Comparison of ENCODE assay signal across 6 cellular contexts in genomic region chr1:155003227-155003765, GRCh38. TPM values are rescaled to one million over a fixed set of nuclear protein-coding genes. Genes with fewer than 3 reads are reported as not detected.
A peak's percentile ranks its signal among the peaks of the same experiment; 100 is the strongest.
DNase-seq lines count a peak whose midpoint lies in the region; ATAC-seq, FAIRE-seq and TF ChIP-seq lines count a peak whose summit lies in the region.

No MANE protein-coding gene starts in this region.

- H3K9me3 Mint-ChIP-seq in activated T-cell treated with anti-CD3 and anti-CD28 coated beads, Interleukin-2, amount 50 U/mL, for 4 hours: no peaks in the 10 kb centered on the region
- peaks cover 0 to 2% (median 0%) of the 10 kb centered on the region in 11 donors for H3K9me3 Mint-ChIP-seq in naive thymus-derived CD4-positive, alpha-beta T cell

- no peak for FAIRE-seq in GM12878 (lab: Jason Lieb, UNC)

- RAD21 ChIA-PET in GM12878 (lab: Charles Lee; ENCODE audit: unreplicated experiment): interaction anchor here (1.1 to 3.3 kb wide), 4 partner anchors 12 to 82 kb away, joined by 4 to 14 read pairs (median 4); partner anchors contain the start of gene PBXIP1

- 0 out of 2 replicates have a peak, but pooled peaks cover 3% of the 10 kb centered on the region for H4K20me1 ChIP-seq in GM12878 (ENCODE audit: control insufficient read depth, insufficient read depth)

- no peak for TF ChIP-seq RAD21 in GM12878 (IDR thresholded peaks at IDR 0.05; ENCODE audit: insufficient read depth, low read depth, low read length)

- no peaks in the 10 kb centered on the region for H3K27me3 Mint-ChIP-seq in activated T-cell treated with anti-CD3 and anti-CD28 coated beads, Interleukin-2, amount 50 U/mL, for 4 hours (ENCODE audit: low read depth)
- no peaks in the 10 kb centered on the region for H3K27me3 Mint-ChIP-seq in naive thymus-derived CD4-positive, alpha-beta T cell

- peaks cover 57% of the 10 kb centered on the region for H3K79me2 ChIP-seq in GM12878 (ENCODE audit: control insufficient read depth, insufficient read depth, low read length)

- intact Hi-C loops in GM12878 (cut with micrococcal nuclease; ENCODE audit: unreplicated experiment): loop anchor here (2.0 to 5.0 kb wide), 2 partner anchors 14 to 41 kb away; partner anchors contain the start of gene PYGO2
- intact Hi-C loops in naive thymus-derived CD4-positive, alpha-beta T cell (cut with micrococcal nuclease): loop anchor here (2.0 to 10.0 kb wide), 4 partner anchors 59 to 1502 kb away; partner anchors contain the start of genes ATP8B2 (in 1 of the 2), EFNA4 (in 1 of the 2), MEF2D (in 1 of the 2) and PMVK (in 1 of the 2)

- peak overlapping the region; percentile 48; the same call in 1 of the 2 replicates for H2AFZ ChIP-seq in GM12878 (ENCODE audit: control insufficient read depth, low read depth, low read length)

- in situ Hi-C loops in GM12878 (cut with MboI): no loop called here

- peaks cover 49% of the 10 kb centered on the region for H3K4me1 Mint-ChIP-seq in activated T-cell treated with anti-CD3 and anti-CD28 coated beads, Interleukin-2, amount 50 U/mL, for 4 hours (ENCODE audit: low read depth)
- peaks cover 25 to 64% (median 50%) of the 10 kb centered on the region in 7 donors for H3K4me1 Mint-ChIP-seq in naive thymus-derived CD4-positive, alpha-beta T cell

- peaks cover 1% of the 10 kb centered on the region for H3K36me3 Mint-ChIP-seq in activated T-cell treated with anti-CD3 and anti-CD28 coated beads, Interleukin-2, amount 50 U/mL, for 4 hours (ENCODE audit: insufficient read depth)
- peaks cover 0 to 17% (median 0%) of the 10 kb centered on the region in 5 donors for H3K36me3 Mint-ChIP-seq in naive thymus-derived CD4-positive, alpha-beta T cell

- TSS peak; percentile 28 for BruUV-seq in GM12878 (replicated peaks; lab: Mats Ljungman, UMichigan)

- DNase-seq in activated T-cell treated with anti-CD3 and anti-CD28 coated beads, Interleukin-2, amount 50 U/mL, for 4 hours: no peak
- DNase-seq in activated T-cell treated with anti-CD3 and anti-CD28 coated beads for 4 hours (no peak), GM12878 (ENCODE audit: low read depth, low spot score) (no peak)
- DNase-seq in naive thymus-derived CD4-positive, alpha-beta T cell: peak in 1 of 9 donors; percentile 45

- H3K4me3 Mint-ChIP-seq in activated T-cell treated with anti-CD3 and anti-CD28 coated beads, Interleukin-2, amount 50 U/mL, for 4 hours: peak overlapping the region; percentile 91
- H3K4me3 Mint-ChIP-seq in naive thymus-derived CD4-positive, alpha-beta T cell: peak overlapping the region; percentile 92 to 99 (median 98)

- peak overlapping the region; percentile 85 for H3K9ac ChIP-seq in GM12878 (ENCODE audit: control insufficient read depth, insufficient read depth, low read length)

- peak overlapping the region; percentile 84 to 98 (median 95) for H3K27ac Mint-ChIP-seq in naive thymus-derived CD4-positive, alpha-beta T cell

- SMC1A ChIA-PET in GM12878 (lab: Charles Lee; ENCODE audit: uncharacterized antibody, unreplicated experiment): interaction anchor here (1.2 to 1.4 kb wide), 4 partner anchors 9 to 30 kb away, joined by 3 to 4 read pairs (median 4); no protein-coding TSS in a partner anchor

- no peaks in the 10 kb centered on the region for H3K27me3 ChIP-seq in GM12878 (replicated peaks in 1 of 2; ENCODE audit: control insufficient read depth in 2 of 2, insufficient read depth in 2 of 2, low read length in 1 of 2)
- H3K27me3 ChIP-seq in naive thymus-derived CD4-positive, alpha-beta T cell (ENCODE audit: control insufficient read depth in 2 of 2, insufficient read depth in 2 of 2, low read length in 2 of 2): no peaks in the 10 kb centered on the region

- H3K27ac ChIP-seq in GM12878 (ENCODE audit: control insufficient read depth, insufficient read depth): peak overlapping the region; percentile 91
- peak overlapping the region; percentile 83 for H3K27ac ChIP-seq in naive thymus-derived CD4-positive, alpha-beta T cell (ENCODE audit: low read depth, low read length)

- POLR2A ChIA-PET in GM12878 (lab: Charles Lee): interaction anchor here (0.8 to 1.9 kb wide), 7 partner anchors 15 to 59 kb away, joined by 3 to 8 read pairs (median 4); partner anchors contain the start of gene SHC1
- POLR2A ChIA-PET in naive thymus-derived CD4-positive, alpha-beta T cell (lab: Charles Lee): interaction anchor here (0.6 to 18.2 kb wide), 5 partner anchors 12 to 54 kb away, joined by 3 to 270 read pairs (median 5); partner anchors contain the start of genes FLAD1 and PYGO2

- H3K4me3 ChIP-seq in GM12878: peak overlapping the region; percentile 99
- peak overlapping the region; percentile 83 for H3K4me3 ChIP-seq in naive thymus-derived CD4-positive, alpha-beta T cell (ENCODE audit: low read length)

- TF ChIP-seq EP300 in GM12878 (IDR thresholded peaks at IDR 0.05; ENCODE audit: borderline replicate concordance in 1 of 2, control insufficient read depth in 1 of 2, low read depth in 2 of 2, low read length in 2 of 2): no peak

- no peaks in the 10 kb centered on the region; a peak in 1 of 4 replicates for H3K36me3 ChIP-seq in GM12878 (ENCODE audit: control insufficient read depth in 2 of 2, insufficient read depth in 2 of 2, low read length in 1 of 2)
- peaks cover 0 to 8% (median 0%) of the 10 kb centered on the region in 3 experiments for H3K36me3 ChIP-seq in naive thymus-derived CD4-positive, alpha-beta T cell (ENCODE audit: control insufficient read depth in 2 of 3, insufficient read depth in 3 of 3, low read length in 3 of 3)

- WGBS in GM12878 (ENCODE audit: insufficient coverage, insufficient replicate concordance, low lambda C conversion rate, missing lambda C conversion rate): under 1% methylated on average over 25 of the region's 37 CpGs

- peak; percentile 44; the same call in 1 of the 2 replicates for TF ChIP-seq POLR2A in GM12878 (IDR thresholded peaks at IDR 0.05; ENCODE audit: low read depth, low read length)

- no peak for ATAC-seq in activated T-cell treated with anti-CD3 and anti-CD28 coated beads, Interleukin-2, amount 50 U/mL, for 4 hours
- ATAC-seq in GM12878 (no peak), GM21515 (IDR thresholded peaks at IDR 0.05; ENCODE audit: unreplicated experiment) (no peak), HG02852 (IDR thresholded peaks at IDR 0.05; ENCODE audit: unreplicated experiment) (no peak)
- ATAC-seq in naive thymus-derived CD4-positive, alpha-beta T cell: no peak

- peaks cover 38% of the 10 kb centered on the region for H3K4me1 ChIP-seq in GM12878 (ENCODE audit: control insufficient read depth, insufficient read depth, low read length)
- peaks cover 29 to 49% of the 10 kb centered on the region in 2 donors for H3K4me1 ChIP-seq in naive thymus-derived CD4-positive, alpha-beta T cell (ENCODE audit: control insufficient read depth in 2 of 2, insufficient read depth in 2 of 2, low read length in 2 of 2)

- H3K4me2 ChIP-seq in GM12878 (ENCODE audit: control insufficient read depth, insufficient read depth): peak overlapping the region; percentile 98

- CTCF ChIA-PET in GM12878 (lab: Yijun Ruan, JAX): interaction anchor here (0.8 to 2.1 kb wide), 2 partner anchors 14 to 19 kb away, joined by 5 to 18 read pairs; no protein-coding TSS in a partner anchor
- CTCF ChIA-PET in naive thymus-derived CD4-positive, alpha-beta T cell (lab: Charles Lee): interaction anchor here (1.2 to 17.9 kb wide), 2 partner anchors 11 to 30 kb away, joined by 5 to 291 read pairs; no protein-coding TSS in a partner anchor

- TF ChIP-seq CTCF in GM12878 (IDR thresholded peaks at IDR 0.05 in 2 of 3, conservative IDR thresholded peaks at IDR 0.05 in 1 of 3; ENCODE audit: control insufficient read depth in 2 of 3, extremely low read depth in 1 of 3, insufficient read depth in 1 of 3, low read depth in 3 of 3, low read length in 3 of 3): no peak

- H3K9me3 ChIP-seq in GM12878 (replicated peaks; ENCODE audit: control insufficient read depth, insufficient read depth, low read length): no peaks in the 10 kb centered on the region
- H3K9me3 ChIP-seq in naive thymus-derived CD4-positive, alpha-beta T cell (ENCODE audit: control insufficient read depth in 2 of 3, low read length in 3 of 3): no peaks in the 10 kb centered on the region

RNA-seq across cellular contexts. Expression of gene ZBTB7B, which starts 0.7 kb away (rescaled TPM):
- total RNA-seq in activated T-cell treated with anti-CD3 and anti-CD28 coated beads, Interleukin-2, amount 50 U/mL, for 4 hours: 10 to 100 TPM; 40.6 to 76.0 (median 52.2) TPM
- total RNA-seq in GM12878 (2013; cell fraction: nucleolus; rRNA removed): 35.3 and 35.9 TPM in 2 replicates
- total RNA-seq in GM12878 (2014; rRNA removed) (26.8 and 28.1 TPM in 2 replicates), GM12878 (2014; rRNA removed; fragmentation: Illumina TruSeq; extraction: Trizol) (13.1 and 13.4 TPM in 2 replicates), GM12878 (2021) (42.0 and 44.9 TPM in 2 replicates)
- polyA plus RNA-seq in GM12878 (2011; ENCODE audit: low read depth): 3.9 TPM
- polyA plus RNA-seq in GM12878 (2011; rRNA removed) (9.1 and 20.6 TPM in 2 replicates), GM12878 (2014; fragmentation: Illumina TruSeq; extraction: Trizol) (2.8 and 9.2 TPM in 2 replicates), GM12878 (2014; fragmentation: Nextera tagmentation; extraction: Ambion mirVana) (under 1 TPM; 0.11 to 0.13 TPM), GM12878 (2014; rRNA removed) (33.0 and 33.5 TPM in 2 replicates), GM12878 (2016; fragmentation: Nextera tagmentation; extraction: Ambion mirVana) (1 to 10 TPM; 2.6 to 3.1 TPM)
- polyA plus RNA-seq in GM12878 (2011; cell fraction: cytosol; rRNA removed): 34.7 and 44.3 TPM in 2 replicates
- polyA plus RNA-seq in GM12878 (2011; cell fraction: nucleus; rRNA removed): 81.0 and 98.7 TPM in 2 replicates
- polyA plus RNA-seq in GM12878 (2012): 20.8 and 23.8 TPM in 2 replicates
- 12.2 and 29.8 TPM in 2 replicates for polyA minus RNA-seq in GM12878 (2011; rRNA and poly(A)+ RNA removed)
- 14.4 and 19.2 TPM in 2 replicates for polyA minus RNA-seq in GM12878 (2011; cell fraction: cytosol; rRNA and poly(A)+ RNA removed)
- 14.1 and 24.6 TPM in 2 replicates for polyA minus RNA-seq in GM12878 (2011; cell fraction: nucleus; rRNA and poly(A)+ RNA removed)
- 100 to 1,000 TPM in 1 of 5 experiments, 10 to 100 TPM in 4; 42.7 to 139 (median 61.0) TPM for total RNA-seq in naive thymus-derived CD4-positive, alpha-beta T cell
- 1 to 10 TPM; 3.0 to 6.7 TPM for polyA plus RNA-seq in naive thymus-derived CD4-positive, alpha-beta T cell

RNA-seq across cellular contexts. Expression of gene LENEP, which starts 9.9 kb away (rescaled TPM):
- under 1 TPM in 2 of 3 donors, not detected in 1; 0.40 to 0.50 TPM for total RNA-seq in activated T-cell treated with anti-CD3 and anti-CD28 coated beads, Interleukin-2, amount 50 U/mL, for 4 hours
- total RNA-seq in GM12878 (2013; cell fraction: nucleolus; rRNA removed): 2.4 and 3.5 TPM in 2 replicates
- total RNA-seq in GM12878 (2014; rRNA removed): 0.93 and 1.1 TPM in 2 replicates
- 0.27 and 0.88 TPM in 2 replicates for total RNA-seq in GM12878 (2014; rRNA removed; fragmentation: Illumina TruSeq; extraction: Trizol)
- 0.40 and 0.64 TPM in 2 replicates for total RNA-seq in GM12878 (2021)
- polyA plus RNA-seq in GM12878 (2011; ENCODE audit: low read depth): not detected
- not detected in 2 replicates for polyA plus RNA-seq in GM12878 (2011; rRNA removed)
- not detected in 2 replicates for polyA plus RNA-seq in GM12878 (2011; cell fraction: cytosol; rRNA removed)
- polyA plus RNA-seq in GM12878 (2011; cell fraction: nucleus; rRNA removed): 0.25 and 0.92 TPM in 2 replicates
- polyA plus RNA-seq in GM12878 (2012): not detected in 2 replicates
- not detected in 2 replicates for polyA plus RNA-seq in GM12878 (2014; fragmentation: Illumina TruSeq; extraction: Trizol)
- polyA plus RNA-seq in GM12878 (2014; fragmentation: Nextera tagmentation; extraction: Ambion mirVana): not detected
- polyA plus RNA-seq in GM12878 (2014; rRNA removed): not detected in 2 replicates
- not detected for polyA plus RNA-seq in GM12878 (2016; fragmentation: Nextera tagmentation; extraction: Ambion mirVana)
- polyA minus RNA-seq in GM12878 (2011; rRNA and poly(A)+ RNA removed): 2.0 and 2.7 TPM in 2 replicates
- not detected in 2 replicates for polyA minus RNA-seq in GM12878 (2011; cell fraction: cytosol; rRNA and poly(A)+ RNA removed)
- 2.2 and 3.1 TPM in 2 replicates for polyA minus RNA-seq in GM12878 (2011; cell fraction: nucleus; rRNA and poly(A)+ RNA removed)
- total RNA-seq in naive thymus-derived CD4-positive, alpha-beta T cell: 1 to 10 TPM in 3 of 5 experiments, not detected in 2; 1.4 to 3.2 (median 2.6) TPM
- not detected for polyA plus RNA-seq in naive thymus-derived CD4-positive, alpha-beta T cell

RNA-seq across cellular contexts. Expression of gene FLAD1, which starts 20.2 kb away (rescaled TPM):
- total RNA-seq in activated T-cell treated with anti-CD3 and anti-CD28 coated beads, Interleukin-2, amount 50 U/mL, for 4 hours: 100 to 1,000 TPM; 108 to 109 (median 108) TPM
- 28.4 and 33.1 TPM in 2 replicates for total RNA-seq in GM12878 (2013; cell fraction: nucleolus; rRNA removed)
- total RNA-seq in GM12878 (2014; rRNA removed): 64.2 and 68.7 TPM in 2 replicates
- 41.4 and 41.9 TPM in 2 replicates for total RNA-seq in GM12878 (2014; rRNA removed; fragmentation: Illumina TruSeq; extraction: Trizol)
- 53.6 and 61.5 TPM in 2 replicates for total RNA-seq in GM12878 (2021)
- 25.9 TPM for polyA plus RNA-seq in GM12878 (2011; ENCODE audit: low read depth)
- 22.0 and 39.2 TPM in 2 replicates for polyA plus RNA-seq in GM12878 (2011; rRNA removed)
- polyA plus RNA-seq in GM12878 (2011; cell fraction: cytosol; rRNA removed): 51.2 and 72.3 TPM in 2 replicates
- polyA plus RNA-seq in GM12878 (2011; cell fraction: nucleus; rRNA removed): 74.9 and 79.0 TPM in 2 replicates
- polyA plus RNA-seq in GM12878 (2012): 24.4 and 29.4 TPM in 2 replicates
- polyA plus RNA-seq in GM12878 (2014; fragmentation: Illumina TruSeq; extraction: Trizol): 29.9 and 51.6 TPM in 2 replicates
- polyA plus RNA-seq in GM12878 (2014; fragmentation: Nextera tagmentation; extraction: Ambion mirVana): 10 to 100 TPM; 22.9 to 30.1 TPM
- polyA plus RNA-seq in GM12878 (2014; rRNA removed): 78.7 and 85.7 TPM in 2 replicates
- polyA plus RNA-seq in GM12878 (2016; fragmentation: Nextera tagmentation; extraction: Ambion mirVana): 10 to 100 TPM; 82.5 to 93.4 TPM
- polyA minus RNA-seq in GM12878 (2011; rRNA and poly(A)+ RNA removed): 40.4 and 64.8 TPM in 2 replicates
- 16.8 and 23.3 TPM in 2 replicates for polyA minus RNA-seq in GM12878 (2011; cell fraction: cytosol; rRNA and poly(A)+ RNA removed)
- polyA minus RNA-seq in GM12878 (2011; cell fraction: nucleus; rRNA and poly(A)+ RNA removed): 18.7 and 27.7 TPM in 2 replicates
- 10 to 100 TPM; 24.4 to 50.2 (median 50.0) TPM for total RNA-seq in naive thymus-derived CD4-positive, alpha-beta T cell
- polyA plus RNA-seq in naive thymus-derived CD4-positive, alpha-beta T cell: 10 to 100 TPM; 33.3 to 45.8 TPM

RNA-seq across cellular contexts. Expression of gene CKS1B, which starts 28.8 kb away (rescaled TPM):
- total RNA-seq in activated T-cell treated with anti-CD3 and anti-CD28 coated beads, Interleukin-2, amount 50 U/mL, for 4 hours: 10 to 100 TPM; 61.5 to 78.5 (median 76.7) TPM
- 19.6 and 23.8 TPM in 2 replicates for total RNA-seq in GM12878 (2013; cell fraction: nucleolus; rRNA removed)
- total RNA-seq in GM12878 (2014; rRNA removed): 176 and 192 TPM in 2 replicates
- 168 and 170 TPM in 2 replicates for total RNA-seq in GM12878 (2014; rRNA removed; fragmentation: Illumina TruSeq; extraction: Trizol)
- 125 and 134 TPM in 2 replicates for total RNA-seq in GM12878 (2021)
- 366 TPM for polyA plus RNA-seq in GM12878 (2011; ENCODE audit: low read depth)
- 534 and 543 TPM in 2 replicates for polyA plus RNA-seq in GM12878 (2011; rRNA removed)
- 498 and 551 TPM in 2 replicates for polyA plus RNA-seq in GM12878 (2011; cell fraction: cytosol; rRNA removed)
- 223 and 288 TPM in 2 replicates for polyA plus RNA-seq in GM12878 (2011; cell fraction: nucleus; rRNA removed)
- 190 and 203 TPM in 2 replicates for polyA plus RNA-seq in GM12878 (2012)
- 316 and 394 TPM in 2 replicates for polyA plus RNA-seq in GM12878 (2014; fragmentation: Illumina TruSeq; extraction: Trizol)
- 100 to 1,000 TPM; 598 to 608 TPM for polyA plus RNA-seq in GM12878 (2014; fragmentation: Nextera tagmentation; extraction: Ambion mirVana)
- polyA plus RNA-seq in GM12878 (2014; rRNA removed): 214 and 229 TPM in 2 replicates
- 100 to 1,000 TPM; 411 to 419 TPM for polyA plus RNA-seq in GM12878 (2016; fragmentation: Nextera tagmentation; extraction: Ambion mirVana)
- 221 and 229 TPM in 2 replicates for polyA minus RNA-seq in GM12878 (2011; rRNA and poly(A)+ RNA removed)
- polyA minus RNA-seq in GM12878 (2011; cell fraction: cytosol; rRNA and poly(A)+ RNA removed): 41.8 and 54.5 TPM in 2 replicates
- 32.4 and 34.0 TPM in 2 replicates for polyA minus RNA-seq in GM12878 (2011; cell fraction: nucleus; rRNA and poly(A)+ RNA removed)
- total RNA-seq in naive thymus-derived CD4-positive, alpha-beta T cell: 100 to 1,000 TPM in 1 of 5 experiments, 10 to 100 TPM in 3, 1 to 10 TPM in 1; 8.4 to 105 (median 10.2) TPM
- polyA plus RNA-seq in naive thymus-derived CD4-positive, alpha-beta T cell: 10 to 100 TPM; 37.1 to 55.2 TPM

RNA-seq across cellular contexts. Expression of gene DCST2, which starts 30.3 kb away (rescaled TPM):
- total RNA-seq in activated T-cell treated with anti-CD3 and anti-CD28 coated beads, Interleukin-2, amount 50 U/mL, for 4 hours: under 1 TPM in 1 of 3 donors, not detected in 2; 0.08 TPM
- 0.37 and 0.38 TPM in 2 replicates for total RNA-seq in GM12878 (2013; cell fraction: nucleolus; rRNA removed)
- total RNA-seq in GM12878 (2014; rRNA removed) (not detected in 2 replicates), GM12878 (2014; rRNA removed; fragmentation: Illumina TruSeq; extraction: Trizol) (not detected in 2 replicates), GM12878 (2021) (0.36 TPM in 1 of 2 replicates, not detected in the other)
- polyA plus RNA-seq in GM12878 (2011; ENCODE audit: low read depth): not detected
- polyA plus RNA-seq in GM12878 (2011; rRNA removed) (0.10 and 0.41 TPM in 2 replicates), GM12878 (2014; fragmentation: Illumina TruSeq; extraction: Trizol) (not detected in 2 replicates), GM12878 (2014; fragmentation: Nextera tagmentation; extraction: Ambion mirVana) (not detected), GM12878 (2014; rRNA removed) (0.11 and 0.33 TPM in 2 replicates), GM12878 (2016; fragmentation: Nextera tagmentation; extraction: Ambion mirVana) (not detected)
- 0.12 TPM in 2 replicates for polyA plus RNA-seq in GM12878 (2011; cell fraction: cytosol; rRNA removed)
- 3.2 and 4.1 TPM in 2 replicates for polyA plus RNA-seq in GM12878 (2011; cell fraction: nucleus; rRNA removed)
- 0.12 and 0.18 TPM in 2 replicates for polyA plus RNA-seq in GM12878 (2012)
- not detected in 2 replicates for polyA minus RNA-seq in GM12878 (2011; rRNA and poly(A)+ RNA removed)
- not detected in 2 replicates for polyA minus RNA-seq in GM12878 (2011; cell fraction: cytosol; rRNA and poly(A)+ RNA removed)
- polyA minus RNA-seq in GM12878 (2011; cell fraction: nucleus; rRNA and poly(A)+ RNA removed): 0.24 and 0.67 TPM in 2 replicates
- total RNA-seq in naive thymus-derived CD4-positive, alpha-beta T cell: 1 to 10 TPM in 4 of 5 experiments, under 1 TPM in 1; 0.22 to 3.3 (median 2.4) TPM
- polyA plus RNA-seq in naive thymus-derived CD4-positive, alpha-beta T cell: not detected
